8 cellular contexts compared by ENCODE assay signal in genomic region chr10:104328916-104329710, GRCh38. TPM values are rescaled to one million over a fixed set of nuclear protein-coding genes. Genes with fewer than 3 reads are reported as not detected.
DNase-seq lines count a peak whose midpoint lies in the region; ATAC-seq and TF ChIP-seq lines count a peak whose summit lies in the region.

No MANE protein-coding gene starts in this region.

- H3K27ac Mint-ChIP-seq in CD4-positive, CD25-positive, alpha-beta regulatory T cell, result peak overlapping the region; percentile 95 to 96 (median 96)

- TF ChIP-seq POLR2A in NB4 (IDR thresholded peaks at IDR 0.05; ENCODE audit: extremely low read depth, insufficient read length), result no peak

- TF ChIP-seq CTCF in NB4 (IDR thresholded peaks at IDR 0.05; ENCODE audit: low read depth, low read length) (no peak), dorsolateral prefrontal cortex (IDR thresholded peaks at IDR 0.05 in 54 of 56, conservative IDR thresholded peaks at IDR 0.05 in 2 of 56; ENCODE audit: low read depth in 1 of 56, partially characterized antibody in 56 of 56) (peak in 1 of 56 donors; percentile 7)

- H3K9me3 ChIP-seq in CD4-positive, CD25-positive, alpha-beta regulatory T cell (ENCODE audit: control insufficient read depth in 2 of 2, low read length in 2 of 2), result no peaks in the 10 kb centered on the region

- H3K27ac ChIP-seq in CD4-positive, CD25-positive, alpha-beta regulatory T cell (ENCODE audit: insufficient read depth, low read length, poor library complexity, severe bottlenecking), result peak overlapping the region; percentile 83
- peak overlapping the region; percentile 44 to 98 (median 92) for H3K27ac ChIP-seq in dorsolateral prefrontal cortex

- peaks cover 94% of the 10 kb centered on the region for H3K4me1 ChIP-seq in CD4-positive, CD25-positive, alpha-beta regulatory T cell (ENCODE audit: control insufficient read depth, insufficient read depth, low read length, poor library complexity, severe bottlenecking)

- H3K27me3 Mint-ChIP-seq in CD4-positive, CD25-positive, alpha-beta regulatory T cell, result peaks cover 7% of the 10 kb centered on the region

- H3K27me3 ChIP-seq in CD4-positive, CD25-positive, alpha-beta regulatory T cell (ENCODE audit: control insufficient read depth, insufficient read depth, low read length), result no peaks in the 10 kb centered on the region
- no peaks in the 10 kb centered on the region for H3K27me3 ChIP-seq in dorsolateral prefrontal cortex

- H3K4me3 Mint-ChIP-seq in CD4-positive, CD25-positive, alpha-beta regulatory T cell, result peak overlapping the region; percentile 78 to 91 (median 88)

- peaks cover 0 to 3% (median 0%) of the 10 kb centered on the region in 7 donors for H3K9me3 Mint-ChIP-seq in CD4-positive, CD25-positive, alpha-beta regulatory T cell

- ATAC-seq in CD4-positive, CD25-positive, alpha-beta regulatory T cell (ENCODE audit: low read depth in 2 of 2), result peak; percentile 59 to 71

- peak; percentile 66 to 85 (median 76) for DNase-seq in CD4-positive, CD25-positive, alpha-beta regulatory T cell
- DNase-seq in H4 (ENCODE audit: low spot score) (peak; percentile 84), NB4 (ENCODE audit: low read depth) (peak; percentile 95), dorsolateral prefrontal cortex (peak in 8 of 10 donors; percentile 61 to 80 (median 73)), middle frontal gyrus (ENCODE audit: extremely low spot score, low spot score) (peak; percentile 16), ureter (ENCODE audit: low spot score) (no peak)
- peak; percentile 74 to 83 for DNase-seq in activated CD4-positive, alpha-beta T cell treated with anti-CD3 and anti-CD28 coated beads, Interleukin-2, amount 50 U/mL, for 48 hours
- peak; percentile 35 to 45 for DNase-seq in stimulated activated CD8-positive, alpha-beta memory T cell treated with anti-CD3 and anti-CD28 coated beads, Interleukin-4, amount 100 ng/mL, for 1 hour (ENCODE audit: low read depth in 2 of 2, low spot score in 1 of 2)

- H3K36me3 ChIP-seq in CD4-positive, CD25-positive, alpha-beta regulatory T cell (ENCODE audit: control insufficient read depth, insufficient read depth, low read length), result peaks cover 11% of the 10 kb centered on the region

- peak overlapping the region; percentile 77 for H3K4me3 ChIP-seq in CD4-positive, CD25-positive, alpha-beta regulatory T cell (ENCODE audit: low read depth, low read length)
- H3K4me3 ChIP-seq in NB4 (ENCODE audit: low read depth, low read length), result peak overlapping the region; percentile 56
- peak overlapping the region in 52 of 59 donors; percentile 3 to 54 (median 32) for H3K4me3 ChIP-seq in dorsolateral prefrontal cortex

- H3K4me1 Mint-ChIP-seq in CD4-positive, CD25-positive, alpha-beta regulatory T cell, result peaks cover 24 to 100% (median 79%) of the 10 kb centered on the region in 4 donors

- H3K36me3 Mint-ChIP-seq in CD4-positive, CD25-positive, alpha-beta regulatory T cell, result peaks cover 18% of the 10 kb centered on the region

- intact Hi-C loops in dorsolateral prefrontal cortex (cut with DNase I), result loop anchor here in 1 of 2 donors (5.0 kb wide), 1 partner anchor 37 kb away; no protein-coding TSS in a partner anchor

RNA-seq across cellular contexts. Expression of gene ITPRIP, which starts 9.2 kb away (rescaled TPM):
- 68.4 TPM for total RNA-seq in CD4-positive, CD25-positive, alpha-beta regulatory T cell
- 10 to 100 TPM; 10.9 to 16.8 (median 12.5) TPM for polyA plus RNA-seq in CD4-positive, CD25-positive, alpha-beta regulatory T cell
- total RNA-seq in H4 (2014; rRNA removed; shearing (Covaris generic)), result 1.3 and 3.3 TPM in 2 replicates
- total RNA-seq in dorsolateral prefrontal cortex (10 to 100 TPM in 9 of 120 experiments, 1 to 10 TPM in 111; 2.7 to 14.6 (median 6.1) TPM), ureter (18.3 TPM)

RNA-seq across cellular contexts. Expression of gene CFAP58, which starts 24.5 kb away (rescaled TPM):
- total RNA-seq in CD4-positive, CD25-positive, alpha-beta regulatory T cell, result not detected
- under 1 TPM in 1 of 4 donors, not detected in 3; 0.51 TPM for polyA plus RNA-seq in CD4-positive, CD25-positive, alpha-beta regulatory T cell
- total RNA-seq in H4 (2014; rRNA removed; shearing (Covaris generic)), result 0.08 and 0.12 TPM in 2 replicates
- total RNA-seq in dorsolateral prefrontal cortex (1 to 10 TPM in 35 of 120 experiments, under 1 TPM in 85; 0.20 to 3.7 (median 0.77) TPM), ureter (0.55 TPM)
